ENCODE assay signal across 17 cellular contexts in genomic region chr2:150733219-150733618, GRCh38.
"Had no signal": no experiment of that assay in that cellular context is flagged by ENCODE, and none has a peak within 500 bp of the region (broad histone marks: within the 10 kb centered on the region; RNA-seq: fewer than 3 reads in every experiment).

No MANE protein-coding gene starts in this region.

- FAIRE-seq: colon had no signal

- H3K9me3 Mint-ChIP-seq: activated CD4-positive, alpha-beta T cell treated with anti-CD3 and anti-CD28 coated beads, Interleukin-2, amount 10 ng/mL, durations not matched to agents 24 days and 14 days; activated naive CD4-positive, alpha-beta T cell treated with anti-CD3 and anti-CD28 coated beads for 36 hours; activated T-cell treated with anti-CD3 and anti-CD28 coated beads, Interleukin-2, amount 50 U/mL, for 4 hours; brain; endodermal cell; nephron had no signal

- H3K27me3 Mint-ChIP-seq: activated CD4-positive, alpha-beta T cell treated with anti-CD3 and anti-CD28 coated beads, Interleukin-2, amount 10 ng/mL, durations not matched to agents 24 days and 14 days; brain had no signal

- H3K4me1 ChIP-seq: lower lobe of right lung, upper lobe of right lung had no signal

- H3K36me3 Mint-ChIP-seq: brain had no signal

- H3K27ac Mint-ChIP-seq: activated CD4-positive, alpha-beta T cell treated with anti-CD3 and anti-CD28 coated beads, Interleukin-2, amount 10 ng/mL, durations not matched to agents 24 days and 14 days; activated CD8-positive, alpha-beta T cell treated with anti-CD3 and anti-CD28 coated beads, Interleukin-2, amount 10 ng/mL, durations not matched to agents 7 days and 5 days; activated naive CD4-positive, alpha-beta T cell treated with anti-CD3 and anti-CD28 coated beads for 36 hours; endodermal cell; nephron had no signal

- H3K4me1 Mint-ChIP-seq: activated CD4-positive, alpha-beta T cell treated with anti-CD3 and anti-CD28 coated beads, Interleukin-2, amount 10 ng/mL, durations not matched to agents 24 days and 14 days had no signal

- H3K9me3 ChIP-seq: lower lobe of right lung, upper lobe of right lung had no signal

- H3K27ac ChIP-seq: dorsolateral prefrontal cortex, lower lobe of right lung, upper lobe of right lung had no signal

- H3K4me3 Mint-ChIP-seq: activated CD4-positive, alpha-beta T cell treated with anti-CD3 and anti-CD28 coated beads, Interleukin-2, amount 10 ng/mL, durations not matched to agents 24 days and 14 days; activated CD8-positive, alpha-beta T cell treated with anti-CD3 and anti-CD28 coated beads, Interleukin-2, amount 10 ng/mL, durations not matched to agents 7 days and 5 days; activated naive CD4-positive, alpha-beta T cell treated with anti-CD3 and anti-CD28 coated beads for 36 hours; activated T-cell treated with anti-CD3 and anti-CD28 coated beads, Interleukin-2, amount 50 U/mL, for 4 hours; brain; endodermal cell; nephron had no signal

- H3K27me3 ChIP-seq: upper lobe of right lung had no signal

- DNase-seq: activated CD4-positive, alpha-beta T cell treated with anti-CD3 and anti-CD28 coated beads, Interleukin-2, amount 10 ng/mL, durations not matched to agents 24 days and 14 days; activated CD4-positive, CD25-positive, alpha-beta regulatory T cell; activated CD8-positive, alpha-beta memory T cell treated with anti-CD3 and anti-CD28 coated beads, Interleukin-2, amount 50 U/mL, for 4 hours; activated CD8-positive, alpha-beta T cell treated with anti-CD3 and anti-CD28 coated beads, Interleukin-2, amount 10 ng/mL, durations not matched to agents 7 days and 5 days; activated naive CD4-positive, alpha-beta T cell treated with anti-CD3 and anti-CD28 coated beads for 36 hours; activated T-cell treated with anti-CD3 and anti-CD28 coated beads, Interleukin-2, amount 50 U/mL, for 4 hours; caudate nucleus; dorsolateral prefrontal cortex; endodermal cell; foreskin melanocyte; glutamatergic neuron; lower lobe of right lung; stimulated activated naive CD4-positive, alpha-beta T cell; upper lobe of right lung had no signal

- H3K36me3 ChIP-seq: lower lobe of right lung, upper lobe of right lung had no signal

- H3K4me3 ChIP-seq: dorsolateral prefrontal cortex, lower lobe of right lung, upper lobe of right lung had no signal
